ENCODE assay signal across 23 cellular contexts in the genomic region with DNA sequence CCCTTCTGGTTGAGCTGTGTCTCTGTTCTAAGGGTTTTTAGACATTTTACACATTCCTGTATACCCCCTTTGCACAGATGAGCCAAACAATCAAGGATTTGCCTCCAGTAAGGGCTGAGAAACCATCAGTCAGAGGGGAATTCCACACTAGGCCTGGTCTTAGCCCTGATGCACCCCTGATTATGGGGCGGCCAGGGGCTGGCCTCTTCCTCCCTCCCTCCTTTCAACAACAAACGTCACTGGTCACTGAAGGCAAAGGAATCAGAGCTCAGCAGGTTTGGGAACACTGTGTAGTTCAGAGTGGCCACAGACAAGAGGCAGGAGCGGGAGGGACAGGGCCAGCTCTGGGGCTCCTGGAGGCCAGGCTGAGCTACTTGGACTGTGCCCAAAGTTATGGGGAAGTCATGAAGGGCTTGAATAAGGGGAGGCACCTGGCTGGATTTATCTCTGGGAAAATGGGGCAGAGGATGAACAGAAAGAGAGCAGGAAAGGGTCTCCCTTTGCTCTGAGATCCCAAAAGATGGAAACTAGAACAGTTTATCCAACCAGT. TPM values are rescaled to one million over a fixed set of nuclear protein-coding genes. Genes with fewer than 3 reads are reported as not detected.
A peak's percentile ranks its signal among the peaks of the same experiment; 100 is the strongest.
DNase-seq lines count a peak whose midpoint lies in the region; ATAC-seq and TF ChIP-seq lines count a peak whose summit lies in the region.
"Had no signal": no experiment of that assay in that cellular context is flagged by ENCODE, and none has a peak within 500 bp of the region (broad histone marks: within the 10 kb centered on the region; RNA-seq: fewer than 3 reads in every experiment).

No MANE protein-coding gene starts in this region.

- no peaks in the 10 kb centered on the region for H3K9me3 ChIP-seq in hepatocyte (ENCODE audit: low read depth)
- H3K9me3 ChIP-seq: body of pancreas, lower lobe of right lung, SJCRH30, uterus had no signal

- peak overlapping the region; percentile 73 for H3K27ac ChIP-seq in hepatocyte
- H3K27ac ChIP-seq: body of pancreas, lower lobe of right lung, SJCRH30, uterus had no signal

- TF ChIP-seq CTCF in GM10248 (IDR thresholded peaks at IDR 0.05; ENCODE audit: control extremely low read depth, extremely low read depth, low read depth, missing control alignments): no peak
- no peak for TF ChIP-seq CTCF in hepatocyte (IDR thresholded peaks at IDR 0.05; ENCODE audit: poor library complexity)

- H3K4me1 ChIP-seq in hepatocyte (ENCODE audit: insufficient read depth): peaks cover 17% of the 10 kb centered on the region
- H3K4me1 ChIP-seq: body of pancreas, lower lobe of right lung, SJCRH30, uterus had no signal

- no peaks in the 10 kb centered on the region for H4K20me1 ChIP-seq in hepatocyte (ENCODE audit: insufficient read depth, poor library complexity, severe bottlenecking)

- no peaks in the 10 kb centered on the region for H3K9me2 ChIP-seq in hepatocyte (replicated peaks; ENCODE audit: insufficient read depth)

- CTCF ChIA-PET in GM10248 (lab: Yijun Ruan, JAX): interaction anchor here (1.8 to 7.1 kb wide), 2 partner anchors 13 to 433 kb away, joined by 7 to 39 read pairs; no protein-coding TSS in a partner anchor

- H3K27me3 ChIP-seq in hepatocyte: no peaks in the 10 kb centered on the region
- H3K27me3 ChIP-seq: body of pancreas, SJCRH30, uterus had no signal

- ATAC-seq in HG02798 (IDR thresholded peaks at IDR 0.05; ENCODE audit: poor library complexity, unreplicated experiment) (peak; percentile 44), GM21717 (IDR thresholded peaks at IDR 0.05; ENCODE audit: unreplicated experiment) (no peak), GM19351 (IDR thresholded peaks at IDR 0.05; ENCODE audit: unreplicated experiment) (no peak)
- ATAC-seq: body of pancreas; CD8-positive, alpha-beta T cell; lower lobe of right lung; naive thymus-derived CD8-positive, alpha-beta T cell; T-helper 17 cell had no signal

- H3K36me3 ChIP-seq in hepatocyte (replicated peaks; ENCODE audit: insufficient read depth, low read depth): no peaks in the 10 kb centered on the region
- H3K36me3 ChIP-seq: lower lobe of right lung, SJCRH30, uterus had no signal

- WGBS in hepatocyte (ENCODE audit: low lambda C conversion rate, missing lambda C conversion rate): 63% methylated on average over 3 of the region's 3 CpGs

- POLR2A ChIA-PET in GM10248 (lab: Yijun Ruan, JAX): no interaction called here

- no peak overlapping the region for H3K4me3 ChIP-seq in hepatocyte
- H3K4me3 ChIP-seq: body of pancreas, lower lobe of right lung, SJCRH30, uterus had no signal

- intact Hi-C loops in posterior vena cava (cut with DNase I): no loop called here

- H2AFZ ChIP-seq in hepatocyte: no peak overlapping the region

- no peak overlapping the region for H3K4me2 ChIP-seq in hepatocyte

- DNase-seq in GM10248 (ENCODE audit: extremely low spot score) (peak; percentile 57), hepatocyte (ENCODE audit: low spot score) (peak; percentile 22), posterior vena cava (ENCODE audit: low spot score) (peak; percentile 32), DMS 273 (lab: John Stamatoyannopoulos, UW; ENCODE audit: unreplicated experiment) (no peak), RKO (ENCODE audit: low spot score) (no peak)
- DNase-seq: activated B cell treated with CpG ODN at 0.5 μM for 24 hours; activated naive CD8-positive, alpha-beta T cell treated with anti-CD3 and anti-CD28 coated beads for 36 hours; body of pancreas; CD8-positive, alpha-beta T cell; foreskin fibroblast; lower lobe of right lung; naive thymus-derived CD8-positive, alpha-beta T cell; NCI-H1436; NCI-H69; retina; SJCRH30; T-helper 17 cell; uterus had no signal

- no peaks in the 10 kb centered on the region for H3K79me2 ChIP-seq in hepatocyte

RNA-seq across cellular contexts. Expression of a gene that starts 1.5 kb away (rescaled TPM):
- total RNA-seq in hepatocyte (2.4 and 3.2 TPM in 2 replicates), posterior vena cava (not detected)
- 0.84 and 2.9 TPM in 2 replicates for polyA plus RNA-seq in hepatocyte
- total RNA-seq: activated CD8-positive, alpha-beta memory T cell treated with anti-CD3 and anti-CD28 coated beads for 36 hours; activated naive CD8-positive, alpha-beta T cell treated with anti-CD3 and anti-CD28 coated beads for 36 hours; activated T-helper 1 cell treated with anti-CD3 and anti-CD28 coated beads, Interleukin-12 subunit alpha, Interleukin-12 subunit beta, Interleukin-2, Interleukin-4 antibody, amounts not matched to agents 30 ng/mL and 10 ng/mL and 1 ng/mL, durations not matched to agents 14 hours and 24 hours and 36 hours; body of pancreas; CD8-positive, alpha-beta T cell; lower lobe of right lung; naive thymus-derived CD8-positive, alpha-beta T cell; SJCRH30; T-helper 17 cell had no signal
- polyA plus RNA-seq: naive thymus-derived CD8-positive, alpha-beta T cell had no signal

RNA-seq across cellular contexts. Expression of a gene that starts 49.4 kb away (rescaled TPM):
- total RNA-seq in hepatocyte: 52.6 and 60.5 TPM in 2 replicates
- 27.5 and 55.6 TPM in 2 replicates for polyA plus RNA-seq in hepatocyte
- 1 to 10 TPM; 2.1 to 3.4 TPM for total RNA-seq in posterior vena cava
- total RNA-seq: CD8-positive, alpha-beta T cell had no signal

RNA-seq across cellular contexts. Expression of a gene that starts 50.3 kb away (rescaled TPM):
- total RNA-seq in hepatocyte: 2.2 and 3.8 TPM in 2 replicates
- 4.4 and 6.4 TPM in 2 replicates for polyA plus RNA-seq in hepatocyte
- 10 to 100 TPM; 11.6 TPM for total RNA-seq in posterior vena cava
- total RNA-seq: activated naive CD8-positive, alpha-beta T cell treated with anti-CD3 and anti-CD28 coated beads for 36 hours; CD8-positive, alpha-beta T cell; naive thymus-derived CD8-positive, alpha-beta T cell had no signal
- polyA plus RNA-seq: naive thymus-derived CD8-positive, alpha-beta T cell had no signal

Comparison
In these comparisons a context has a peak if more than half of its experiments do, and no peak if none do; other contexts are left out.
1. DNase-seq: peak in GM10248 (single experiment), hepatocyte (single experiment) and posterior vena cava (single experiment); none in DMS 273 (single experiment) and RKO (single experiment).
2. RNA of a gene that starts 49.4 kb away (total RNA-seq): 52.6 to 60.5 TPM in hepatocyte; 2.1 to 3.4 TPM in posterior vena cava; every median in the first group is over 10 times any median in the second.